1 cellular context compared by ENCODE assay signal in the genomic region with DNA sequence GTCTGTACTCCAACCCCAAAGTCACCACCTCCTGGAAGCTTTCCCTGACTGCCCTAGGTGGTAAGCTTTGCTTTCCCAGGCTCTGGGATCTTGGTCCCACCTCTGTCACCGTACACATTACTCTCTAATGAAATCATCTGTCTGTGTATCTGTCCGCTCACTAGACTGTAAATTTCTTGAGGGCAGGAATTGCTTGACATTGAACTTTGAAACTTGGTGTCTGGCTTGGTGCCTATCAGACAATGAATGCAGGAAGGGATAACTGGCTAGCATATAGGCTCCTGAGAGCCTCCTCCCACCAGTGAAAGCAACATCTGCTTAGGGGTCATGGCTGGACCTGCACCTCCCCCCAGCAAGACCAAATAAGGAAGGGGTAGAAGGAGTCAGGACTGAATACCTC.
TF ChIP-seq lines count a peak whose summit lies in the region.

No MANE protein-coding gene starts in this region.

TF ChIP-seq in HepG2, 621 proteins besides CTCF, POLR2A, EP300 and RAD21 (continued from another document):
- 0 out of 2 replicates have a peak, but pooled peaks have one; percentile 49 for TF ChIP-seq ZNF317 (CRISPR knock-in tag; IDR thresholded peaks at IDR 0.05)
TF ChIP-seq in HepG2: peak in this region for 1.
